17 cellular contexts compared by ENCODE assay signal in genomic region chr14:33282811-33283210, GRCh38.
"Had no signal": no experiment of that assay in that cellular context is flagged by ENCODE, and none has a peak within 500 bp of the region (broad histone marks: within the 10 kb centered on the region; RNA-seq: fewer than 3 reads in every experiment).

No MANE protein-coding gene starts in this region.

- H3K9me3 ChIP-seq: ascending aorta, left lung, pancreas, tibial nerve had no signal

- H3K36me3 Mint-ChIP-seq: activated naive CD8-positive, alpha-beta T cell treated with anti-CD3 and anti-CD28 coated beads, Interleukin-2, amount 10 ng/mL, durations not matched to agents 7 days and 5 days; memory B cell had no signal

- H3K27ac Mint-ChIP-seq: activated CD4-positive, alpha-beta memory T cell treated with anti-CD3 and anti-CD28 coated beads, Interleukin-2, amount 10 ng/mL, durations not matched to agents 7 days and 5 days; activated naive CD8-positive, alpha-beta T cell treated with anti-CD3 and anti-CD28 coated beads, Interleukin-2, amount 10 ng/mL, durations not matched to agents 7 days and 5 days; memory B cell; T-helper 2 cell treated with Interferon-gamma antibody and Interleukin-4, amounts not matched to agents 5 μg/mL and 100 μg/mL, for 36 hours had no signal

- H3K36me3 ChIP-seq: ascending aorta, left lung, pancreas, tibial nerve had no signal

- H3K4me3 ChIP-seq: ascending aorta, left lung, pancreas, tibial nerve had no signal

- DNase-seq: activated CD4-positive, alpha-beta memory T cell treated with anti-CD3 and anti-CD28 coated beads, Interleukin-2, amount 10 ng/mL, durations not matched to agents 7 days and 5 days; activated CD4-positive, alpha-beta T cell treated with anti-CD3 and anti-CD28 coated beads for 1 hour; activated gamma-delta T cell treated with Interleukin-2 at 50 U/mL for 16 hours; activated naive CD8-positive, alpha-beta T cell treated with anti-CD3 and anti-CD28 coated beads, Interleukin-2, amount 10 ng/mL, durations not matched to agents 7 days and 5 days; activated T-cell treated with anti-CD3 and anti-CD28 coated beads, Interleukin-2, amount 50 U/mL, for 48 hours; dermis blood vessel endothelial cell; erythroblast; foreskin fibroblast; left lung; pancreas; small intestine; SW 1271 had no signal

- FAIRE-seq: pancreas, small intestine had no signal

- H3K4me1 Mint-ChIP-seq: activated CD4-positive, alpha-beta memory T cell treated with anti-CD3 and anti-CD28 coated beads, Interleukin-2, amount 10 ng/mL, durations not matched to agents 7 days and 5 days; activated naive CD8-positive, alpha-beta T cell treated with anti-CD3 and anti-CD28 coated beads, Interleukin-2, amount 10 ng/mL, durations not matched to agents 7 days and 5 days; central memory CD8-positive, alpha-beta T cell; memory B cell had no signal

- H3K27me3 Mint-ChIP-seq: activated CD4-positive, alpha-beta memory T cell treated with anti-CD3 and anti-CD28 coated beads, Interleukin-2, amount 10 ng/mL, durations not matched to agents 7 days and 5 days; activated naive CD8-positive, alpha-beta T cell treated with anti-CD3 and anti-CD28 coated beads, Interleukin-2, amount 10 ng/mL, durations not matched to agents 7 days and 5 days; central memory CD8-positive, alpha-beta T cell; memory B cell had no signal

- H3K4me1 ChIP-seq: ascending aorta, left lung had no signal

- H3K27me3 ChIP-seq: ascending aorta, left lung, pancreas, tibial nerve had no signal

- H3K27ac ChIP-seq: ascending aorta, left lung, pancreas, tibial nerve had no signal

- H3K4me3 Mint-ChIP-seq: activated CD4-positive, alpha-beta memory T cell treated with anti-CD3 and anti-CD28 coated beads, Interleukin-2, amount 10 ng/mL, durations not matched to agents 7 days and 5 days; activated naive CD8-positive, alpha-beta T cell treated with anti-CD3 and anti-CD28 coated beads, Interleukin-2, amount 10 ng/mL, durations not matched to agents 7 days and 5 days; central memory CD8-positive, alpha-beta T cell; memory B cell; T-helper 2 cell treated with Interferon-gamma antibody and Interleukin-4, amounts not matched to agents 5 μg/mL and 100 μg/mL, for 36 hours had no signal

- H3K9me3 Mint-ChIP-seq: activated naive CD8-positive, alpha-beta T cell treated with anti-CD3 and anti-CD28 coated beads, Interleukin-2, amount 10 ng/mL, durations not matched to agents 7 days and 5 days had no signal

- ATAC-seq: left lung, pancreas had no signal
